27 cellular contexts compared by ENCODE assay signal in genomic region chr9:130013326-130013725, GRCh38. TPM values are rescaled to one million over a fixed set of nuclear protein-coding genes. Genes with fewer than 3 reads are reported as not detected.
DNase-seq lines count a peak whose midpoint lies in the region; ATAC-seq, FAIRE-seq and TF ChIP-seq lines count a peak whose summit lies in the region.
"Had no signal": no experiment of that assay in that cellular context is flagged by ENCODE, and none has a peak within 500 bp of the region (broad histone marks: within the 10 kb centered on the region; RNA-seq: fewer than 3 reads in every experiment).

No MANE protein-coding gene starts in this region.

- peaks cover 9% of the 10 kb centered on the region for H3K9me3 Mint-ChIP-seq in activated CD4-positive, alpha-beta T cell treated with anti-CD3 and anti-CD28 coated beads for 36 hours (ENCODE audit: low read depth)
- peaks cover 3% of the 10 kb centered on the region for H3K9me3 Mint-ChIP-seq in activated naive CD8-positive, alpha-beta T cell (ENCODE audit: low read depth)
- H3K9me3 Mint-ChIP-seq in natural killer cell treated with Interleukin-12 subunit alpha and Interleukin-12 subunit beta and Interleukin-15 and Interleukin-18, amount 100 ng/mL, for 72 hours = no peaks in the 10 kb centered on the region

- peaks cover 8% of the 10 kb centered on the region for H3K4me1 ChIP-seq in left ventricle myocardium inferior
- H3K4me1 ChIP-seq: BE2C had no signal

- intact Hi-C loops in activated CD4-positive, alpha-beta T cell treated with anti-CD3 and anti-CD28 coated beads for 36 hours (cut with DNase I, micrococcal nuclease) = no loop called here
- intact Hi-C loops in left ventricle myocardium inferior (cut with micrococcal nuclease) = no loop called here

- H3K4me3 Mint-ChIP-seq in activated CD4-positive, alpha-beta T cell treated with anti-CD3 and anti-CD28 coated beads for 36 hours = no peak overlapping the region
- no peak overlapping the region for H3K4me3 Mint-ChIP-seq in activated naive CD8-positive, alpha-beta T cell
- no peak overlapping the region for H3K4me3 Mint-ChIP-seq in natural killer cell treated with Interleukin-12 subunit alpha and Interleukin-12 subunit beta and Interleukin-15 and Interleukin-18, amount 100 ng/mL, for 72 hours
- H3K4me3 Mint-ChIP-seq: activated CD4-positive, alpha-beta T cell treated with anti-CD3 and anti-CD28 coated beads, Interleukin-2, amount 10 ng/mL, durations not matched to agents 7 days and 5 days; activated T-helper 1 cell treated with anti-CD3 and anti-CD28 coated beads, Interleukin-12 subunit alpha, Interleukin-12 subunit beta, Interleukin-2, Interleukin-4 antibody, amounts not matched to agents 30 ng/mL and 10 ng/mL and 1 ng/mL, durations not matched to agents 14 hours and 24 hours and 36 hours; type B pancreatic cell had no signal

- no peak for ATAC-seq in activated CD4-positive, alpha-beta T cell treated with anti-CD3 and anti-CD28 coated beads for 36 hours
- no peak for ATAC-seq in natural killer cell treated with Interleukin-12 subunit alpha and Interleukin-12 subunit beta and Interleukin-15 and Interleukin-18, amount 100 ng/mL, for 72 hours
- ATAC-seq: left lung had no signal

- TF ChIP-seq POLR2A in GM12892 (IDR thresholded peaks at IDR 0.05; ENCODE audit: low read depth, low read length) = no peak

- CTCF ChIA-PET in activated CD4-positive, alpha-beta T cell treated with anti-CD3 and anti-CD28 coated beads for 36 hours (lab: Charles Lee) = interaction anchor here (0.7 to 1.2 kb wide), 2 partner anchors 15 to 23 kb away, joined by 3 to 4 read pairs; no protein-coding TSS in a partner anchor

- peak; percentile 66 for FAIRE-seq in GM12892 (lab: Jason Lieb, UNC)
- FAIRE-seq: H1 had no signal

- no peaks in the 10 kb centered on the region for H3K27me3 ChIP-seq in left ventricle myocardium inferior (ENCODE audit: low read depth)
- H3K27me3 ChIP-seq: BE2C, left lung, stomach had no signal

- peaks cover 13% of the 10 kb centered on the region for H3K9me3 ChIP-seq in left ventricle myocardium inferior (replicated peaks)
- H3K9me3 ChIP-seq: BE2C, stomach had no signal

- TF ChIP-seq CTCF in GM10266 (IDR thresholded peaks at IDR 0.05; ENCODE audit: control insufficient read depth, insufficient read depth, low read depth, missing control alignments) (no peak), left ventricle myocardium inferior (IDR thresholded peaks at IDR 0.05; ENCODE audit: borderline replicate concordance) (no peak)

- no peak overlapping the region for H3K27ac ChIP-seq in left ventricle myocardium inferior (replicated peaks)
- H3K27ac ChIP-seq: left lung had no signal

- H3K4me1 Mint-ChIP-seq in activated CD4-positive, alpha-beta T cell treated with anti-CD3 and anti-CD28 coated beads for 36 hours = peaks cover 86% of the 10 kb centered on the region
- peaks cover 71% of the 10 kb centered on the region for H3K4me1 Mint-ChIP-seq in activated naive CD8-positive, alpha-beta T cell (ENCODE audit: low read depth)
- peaks cover 61 to 64% of the 10 kb centered on the region in 2 donors for H3K4me1 Mint-ChIP-seq in natural killer cell treated with Interleukin-12 subunit alpha and Interleukin-12 subunit beta and Interleukin-15 and Interleukin-18, amount 100 ng/mL, for 72 hours (ENCODE audit: low read depth in 2 of 2)

- no peak for DNase-seq in activated CD4-positive, alpha-beta T cell treated with anti-CD3 and anti-CD28 coated beads for 36 hours
- no peak for DNase-seq in activated CD4-positive, alpha-beta T cell treated with anti-CD3 and anti-CD28 coated beads for 48 hours
- DNase-seq in GM12892 (ENCODE audit: insufficient read length) (no peak), GM10266 (ENCODE audit: extremely low spot score) (no peak), NCI-H1436 (lab: John Stamatoyannopoulos, UW) (no peak), left ventricle myocardium inferior (no peak)
- DNase-seq in natural killer cell treated with Interleukin-12 subunit alpha and Interleukin-12 subunit beta and Interleukin-15 and Interleukin-18, amount 100 ng/mL, for 72 hours (ENCODE audit: low spot score) = no peak
- DNase-seq: 8988T; activated CD4-positive, alpha-beta T cell treated with anti-CD3 and anti-CD28 coated beads, Interleukin-2, amount 10 ng/mL, durations not matched to agents 7 days and 5 days; amygdala; BE2C; dermis blood vessel endothelial cell; KG1; left lung; midbrain; NCI-H1694 treated with DMSO at 0.1 percent for 48 hours; NCI-H774; OCI-M1; Right ventricle myocardium superior; stimulated activated CD4-positive, alpha-beta T cell treated with anti-CD3 and anti-CD28 coated beads, Interleukin-2, amount 100 ng/mL, for 24 hours; stomach; SW 1271 had no signal

- no peak overlapping the region for H3K4me3 ChIP-seq in left ventricle myocardium inferior
- H3K4me3 ChIP-seq: left lung, stomach had no signal

- H3K27ac Mint-ChIP-seq in activated CD4-positive, alpha-beta T cell treated with anti-CD3 and anti-CD28 coated beads for 36 hours = peak overlapping the region; percentile 45
- H3K27ac Mint-ChIP-seq in activated naive CD8-positive, alpha-beta T cell = peak overlapping the region; percentile 92
- peak overlapping the region; percentile 25 to 79 for H3K27ac Mint-ChIP-seq in natural killer cell treated with Interleukin-12 subunit alpha and Interleukin-12 subunit beta and Interleukin-15 and Interleukin-18, amount 100 ng/mL, for 72 hours
- H3K27ac Mint-ChIP-seq: progenitor cell of endocrine pancreas, type B pancreatic cell had no signal

- POLR2A ChIA-PET in activated CD4-positive, alpha-beta T cell treated with anti-CD3 and anti-CD28 coated beads for 36 hours (lab: Charles Lee) = interaction anchor here (1.0 kb wide), 1 partner anchor 18 kb away, joined by 3 read pairs; no protein-coding TSS in a partner anchor

- peaks cover 66% of the 10 kb centered on the region for H3K36me3 Mint-ChIP-seq in activated CD4-positive, alpha-beta T cell treated with anti-CD3 and anti-CD28 coated beads for 36 hours (ENCODE audit: low read depth)
- peaks cover 23% of the 10 kb centered on the region for H3K36me3 Mint-ChIP-seq in activated naive CD8-positive, alpha-beta T cell
- peaks cover 5% of the 10 kb centered on the region for H3K36me3 Mint-ChIP-seq in natural killer cell treated with Interleukin-12 subunit alpha and Interleukin-12 subunit beta and Interleukin-15 and Interleukin-18, amount 100 ng/mL, for 72 hours

- H3K27me3 Mint-ChIP-seq in activated CD4-positive, alpha-beta T cell treated with anti-CD3 and anti-CD28 coated beads for 36 hours = no peaks in the 10 kb centered on the region
- no peaks in the 10 kb centered on the region for H3K27me3 Mint-ChIP-seq in activated naive CD8-positive, alpha-beta T cell
- no peaks in the 10 kb centered on the region for H3K27me3 Mint-ChIP-seq in natural killer cell treated with Interleukin-12 subunit alpha and Interleukin-12 subunit beta and Interleukin-15 and Interleukin-18, amount 100 ng/mL, for 72 hours
- H3K27me3 Mint-ChIP-seq: activated CD4-positive, alpha-beta T cell treated with anti-CD3 and anti-CD28 coated beads, Interleukin-2, amount 10 ng/mL, durations not matched to agents 7 days and 5 days; progenitor cell of endocrine pancreas; type B pancreatic cell had no signal

- H3K36me3 ChIP-seq in left ventricle myocardium inferior = peaks cover 5% of the 10 kb centered on the region

RNA-seq across cellular contexts. Expression of gene FNBP1, which starts 29.7 kb away (rescaled TPM):
- total RNA-seq in activated CD4-positive, alpha-beta T cell treated with anti-CD3 and anti-CD28 coated beads for 36 hours = 100 to 1,000 TPM; 254 to 354 TPM
- 346 TPM for polyA plus RNA-seq in GM12892 (2012; ENCODE audit: missing spikeins)
- 100 to 1,000 TPM; 124 to 141 TPM for total RNA-seq in natural killer cell treated with Interleukin-12 subunit alpha and Interleukin-12 subunit beta and Interleukin-15 and Interleukin-18, amount 100 ng/mL, for 72 hours
- total RNA-seq in left ventricle myocardium inferior = 20.5 TPM

RNA-seq across cellular contexts. Expression of gene GPR107, which starts 40.4 kb away (rescaled TPM):
- total RNA-seq in activated CD4-positive, alpha-beta T cell treated with anti-CD3 and anti-CD28 coated beads for 36 hours = 10 to 100 TPM; 17.7 to 19.7 TPM
- 9.3 TPM for polyA plus RNA-seq in GM12892 (2012; ENCODE audit: missing spikeins)
- total RNA-seq in natural killer cell treated with Interleukin-12 subunit alpha and Interleukin-12 subunit beta and Interleukin-15 and Interleukin-18, amount 100 ng/mL, for 72 hours = 10 to 100 TPM; 32.6 to 32.8 TPM
- 23.3 TPM for total RNA-seq in left ventricle myocardium inferior
